8 cellular contexts compared by ENCODE assay signal in the genomic region with DNA sequence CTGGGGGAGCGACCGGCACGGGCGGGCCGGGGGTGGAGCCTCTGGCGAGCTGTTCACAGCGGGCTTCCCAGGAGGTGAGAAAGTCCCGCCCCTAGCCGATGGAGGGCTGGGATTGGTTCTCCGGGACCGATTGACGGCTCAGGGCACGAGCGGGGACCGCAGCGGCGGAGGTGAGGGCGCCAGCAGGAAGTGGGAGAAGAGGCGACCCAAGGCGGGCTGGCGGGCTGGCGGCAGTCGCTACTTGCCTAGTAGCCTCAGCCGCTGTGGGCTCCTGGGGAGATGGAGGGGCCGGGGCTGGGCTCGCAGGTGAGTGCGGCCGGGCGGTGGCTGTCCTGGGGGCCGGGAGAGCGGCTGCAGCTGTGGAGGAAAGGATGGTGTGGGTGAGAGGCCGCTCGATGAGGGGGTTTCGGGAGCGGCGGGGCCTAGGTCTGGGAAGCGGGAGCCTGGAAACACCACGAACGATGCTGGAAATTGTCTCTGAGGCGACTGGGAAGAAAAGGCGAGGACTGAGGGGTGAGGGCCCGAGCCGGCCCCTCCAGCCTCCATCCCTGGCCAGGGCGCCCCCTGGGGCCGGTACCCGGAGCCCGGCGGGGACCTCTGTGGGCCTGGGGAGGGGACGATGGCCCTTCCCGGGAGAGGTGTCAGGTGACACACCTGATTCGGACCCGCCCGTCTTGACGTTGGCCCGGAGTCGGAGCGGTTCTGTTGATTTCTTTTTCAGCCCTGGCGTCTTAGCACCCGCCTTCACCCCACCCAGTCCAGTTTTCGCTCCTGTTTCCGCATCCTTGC.
DNase-seq lines count a peak whose midpoint lies in the region; ATAC-seq and TF ChIP-seq lines count a peak whose summit lies in the region.

A gene with protein sequence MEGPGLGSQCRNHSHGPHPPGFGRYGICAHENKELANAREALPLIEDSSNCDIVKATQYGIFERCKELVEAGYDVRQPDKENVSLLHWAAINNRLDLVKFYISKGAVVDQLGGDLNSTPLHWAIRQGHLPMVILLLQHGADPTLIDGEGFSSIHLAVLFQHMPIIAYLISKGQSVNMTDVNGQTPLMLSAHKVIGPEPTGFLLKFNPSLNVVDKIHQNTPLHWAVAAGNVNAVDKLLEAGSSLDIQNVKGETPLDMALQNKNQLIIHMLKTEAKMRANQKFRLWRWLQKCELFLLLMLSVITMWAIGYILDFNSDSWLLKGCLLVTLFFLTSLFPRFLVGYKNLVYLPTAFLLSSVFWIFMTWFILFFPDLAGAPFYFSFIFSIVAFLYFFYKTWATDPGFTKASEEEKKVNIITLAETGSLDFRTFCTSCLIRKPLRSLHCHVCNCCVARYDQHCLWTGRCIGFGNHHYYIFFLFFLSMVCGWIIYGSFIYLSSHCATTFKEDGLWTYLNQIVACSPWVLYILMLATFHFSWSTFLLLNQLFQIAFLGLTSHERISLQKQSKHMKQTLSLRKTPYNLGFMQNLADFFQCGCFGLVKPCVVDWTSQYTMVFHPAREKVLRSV (plus strand): TSS at position 198 of the 789 bp plus-strand sequence. CDS start 82 bp downstream, at position 280.

- H3K9me3 Mint-ChIP-seq in T-helper 2 cell treated with Interferon-gamma antibody and Interleukin-4, amounts not matched to agents 5 μg/mL and 100 μg/mL, for 36 hours: no peaks in the 10 kb centered on the region

- H3K27ac Mint-ChIP-seq in T-helper 2 cell treated with Interferon-gamma antibody and Interleukin-4, amounts not matched to agents 5 μg/mL and 100 μg/mL, for 36 hours: peak within 1 kb of the TSS; percentile 89

- peak; percentile 52 for TF ChIP-seq CTCF in 22Rv1 (IDR thresholded peaks at IDR 0.05)
- TF ChIP-seq CTCF in astrocyte of the cerebellum (IDR thresholded peaks at IDR 0.05; ENCODE audit: low read depth, low read length, missing control alignments): peak; percentile 49
- TF ChIP-seq CTCF in retinal pigment epithelial cell (conservative IDR thresholded peaks at IDR 0.05; ENCODE audit: low read depth, low read length): peak; percentile 61

- peak within 1 kb of the TSS; percentile 92 for H3K4me3 Mint-ChIP-seq in T-helper 2 cell treated with Interferon-gamma antibody and Interleukin-4, amounts not matched to agents 5 μg/mL and 100 μg/mL, for 36 hours

- H3K4me1 Mint-ChIP-seq in T-helper 2 cell treated with Interferon-gamma antibody and Interleukin-4, amounts not matched to agents 5 μg/mL and 100 μg/mL, for 36 hours (ENCODE audit: low read depth): peaks cover 44% of the 10 kb centered on the region

- DNase-seq in NCI-H2029 (lab: John Stamatoyannopoulos, UW): peak; percentile 94
- peak; percentile 95 for DNase-seq in T-helper 2 cell treated with Interferon-gamma antibody and Interleukin-4, amounts not matched to agents 5 μg/mL and 100 μg/mL, for 36 hours (ENCODE audit: low spot score)
- peak; percentile 64 for DNase-seq in astrocyte of the cerebellum (ENCODE audit: low read depth)
- DNase-seq in hippocampal formation (lab: John Stamatoyannopoulos, UW): peak; percentile 77 to 92
- DNase-seq in retinal pigment epithelial cell (ENCODE audit: low read depth): peak; percentile 51

- ATAC-seq in GM18511 (IDR thresholded peaks at IDR 0.05; ENCODE audit: unreplicated experiment): peak; percentile 98
- ATAC-seq in HG03025 (IDR thresholded peaks at IDR 0.05; ENCODE audit: low FRiP score, unreplicated experiment): peak; percentile 100

- peak within 1 kb of the TSS; percentile 17; the same call in 1 of the 2 replicates for H3K27ac ChIP-seq in 22Rv1

- peak within 1 kb of the TSS; percentile 85 for H3K4me3 ChIP-seq in astrocyte of the cerebellum (ENCODE audit: low read depth, low read length)
- H3K4me3 ChIP-seq in retinal pigment epithelial cell (ENCODE audit: low read length): peak within 1 kb of the TSS; percentile 81

- H3K27me3 Mint-ChIP-seq in T-helper 2 cell treated with Interferon-gamma antibody and Interleukin-4, amounts not matched to agents 5 μg/mL and 100 μg/mL, for 36 hours (ENCODE audit: low read depth): peaks cover 8% of the 10 kb centered on the region

- peaks cover 19% of the 10 kb centered on the region for H3K36me3 Mint-ChIP-seq in T-helper 2 cell treated with Interferon-gamma antibody and Interleukin-4, amounts not matched to agents 5 μg/mL and 100 μg/mL, for 36 hours (ENCODE audit: low read depth)

- in situ Hi-C loops in astrocyte of the cerebellum (cut with HindIII; ENCODE audit: low sequenced_read_pairs): no loop called here

Comparison
In these comparisons a context has a peak if more than half of its experiments do, and no peak if none do; other contexts are left out.
1. Peak in every context shown above with its lines: DNase-seq, ATAC-seq, H3K4me3 ChIP-seq and H3K27ac ChIP-seq.